ENCODE assay signal across 8 cellular contexts in the genomic region with DNA sequence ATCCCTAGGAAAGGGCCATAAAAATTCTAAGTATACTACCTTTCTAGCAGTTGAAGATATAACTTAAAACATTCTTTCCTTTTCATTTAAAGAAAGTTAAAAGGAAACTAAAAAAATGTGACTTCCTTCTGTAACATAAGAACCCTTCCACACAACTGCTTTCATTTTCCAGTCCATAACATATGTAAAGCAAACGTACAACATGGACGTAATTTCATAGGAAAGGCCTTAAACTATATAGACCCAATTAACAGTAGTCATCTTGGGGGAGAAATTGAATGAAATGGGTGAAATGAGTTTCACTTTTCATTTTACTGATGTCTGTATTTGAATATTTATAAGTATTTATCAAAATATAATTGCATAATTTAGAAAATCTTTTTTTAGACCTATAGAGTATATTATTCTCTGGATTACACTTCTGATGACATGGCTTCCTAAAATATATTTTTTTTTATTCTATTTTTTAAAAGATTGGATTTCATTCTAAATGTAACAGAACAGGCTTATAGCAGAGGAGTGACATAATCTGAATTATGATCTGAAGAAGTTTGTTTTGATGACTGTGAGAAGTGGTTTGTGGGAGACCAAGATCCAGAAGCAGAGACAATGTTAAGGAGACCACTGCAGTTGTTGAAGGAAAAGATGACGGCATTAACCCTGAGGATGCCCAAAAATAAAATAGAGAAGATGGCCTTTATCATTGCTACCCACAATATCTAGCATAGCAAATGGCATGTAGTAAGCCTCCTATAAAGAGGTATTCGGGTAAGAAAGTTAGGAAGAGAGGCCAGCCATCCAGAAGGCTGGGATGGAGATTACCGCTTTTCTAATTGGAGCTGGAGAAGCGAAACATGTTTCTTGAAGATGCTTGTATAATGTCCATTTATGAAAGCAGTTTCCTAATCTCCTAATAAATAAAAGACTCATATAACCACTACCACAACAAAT.
DNase-seq lines count a peak whose midpoint lies in the region; ATAC-seq and TF ChIP-seq lines count a peak whose summit lies in the region.

No MANE protein-coding gene starts in this region.

- no TSS peak for BruUV-seq in A673 (replicated peaks; lab: Mats Ljungman, UMichigan)

- no peaks in the 10 kb centered on the region for H3K27me3 ChIP-seq in ACC112 (ENCODE audit: insufficient read depth, low read length)
- no peaks in the 10 kb centered on the region for H3K27me3 ChIP-seq in adipocyte (replicated peaks; ENCODE audit: control insufficient read depth, insufficient read depth, low read length)
- no peaks in the 10 kb centered on the region for H3K27me3 ChIP-seq in A673 (replicated peaks; ENCODE audit: insufficient read depth, low read depth, low read length, poor library complexity)
- H3K27me3 ChIP-seq in WERI-Rb-1 (ENCODE audit: insufficient read depth, low read depth, severe bottlenecking): no peaks in the 10 kb centered on the region

- H3K36me3 ChIP-seq in ACC112 (ENCODE audit: insufficient read depth, low read length): no peaks in the 10 kb centered on the region
- H3K36me3 ChIP-seq in adipocyte (ENCODE audit: control insufficient read depth, insufficient read depth, low read length, severe bottlenecking): no peaks in the 10 kb centered on the region
- H3K36me3 ChIP-seq in A673 (ENCODE audit: insufficient read depth, low read length, poor library complexity, severe bottlenecking): no peaks in the 10 kb centered on the region
- no peaks in the 10 kb centered on the region for H3K36me3 ChIP-seq in WERI-Rb-1

- H3K79me2 ChIP-seq in ACC112 (ENCODE audit: control insufficient read depth, insufficient read depth, low read length, unreplicated experiment): no peaks in the 10 kb centered on the region

- peak overlapping the region; percentile 51 for H3K9ac ChIP-seq in adipocyte (ENCODE audit: low read length)

- peak overlapping the region; percentile 49 for H2AFZ ChIP-seq in ACC112 (ENCODE audit: low read length, unreplicated experiment)

- POLR2A ChIA-PET in A673 (lab: Charles Lee; ENCODE audit: low non-redundant PET): no interaction called here

- peak; percentile 31 for DNase-seq in adipocyte (ENCODE audit: low read depth)
- no peak for DNase-seq in A673 (ENCODE audit: low spot score)
- DNase-seq in cardiac septum (ENCODE audit: low spot score): no peak
- DNase-seq in NCI-H187 treated with DMSO at 0.1 percent for 48 hours (lab: John Stamatoyannopoulos, UW): no peak
- DNase-seq in WERI-Rb-1: no peak

- CTCF ChIA-PET in A673 (lab: Charles Lee): interaction anchor here (0.5 kb wide), 1 partner anchor 55 kb away, joined by 3 read pairs; no protein-coding TSS in a partner anchor

- ATAC-seq in GM19395 (IDR thresholded peaks at IDR 0.05; ENCODE audit: unreplicated experiment) (peak; percentile 72), HG03097 (IDR thresholded peaks at IDR 0.05; ENCODE audit: low FRiP score, unreplicated experiment) (peak; percentile 52)

- H3K9me3 ChIP-seq in adipocyte (ENCODE audit: control insufficient read depth, low read length) (no peaks in the 10 kb centered on the region), A673 (ENCODE audit: low read depth, low read length, poor library complexity, severe bottlenecking) (no peaks in the 10 kb centered on the region), WERI-Rb-1 (ENCODE audit: severe bottlenecking) (no peaks in the 10 kb centered on the region)

- intact Hi-C loops in A673 (cut with micrococcal nuclease; ENCODE audit: unreplicated experiment) (no loop called here), cardiac septum (cut with DNase I) (no loop called here)

- peaks cover 19% of the 10 kb centered on the region for H3K4me1 ChIP-seq in ACC112 (ENCODE audit: control insufficient read depth, insufficient read depth, low read length, unreplicated experiment)
- peaks cover 24% of the 10 kb centered on the region for H3K4me1 ChIP-seq in adipocyte (ENCODE audit: control insufficient read depth, insufficient read depth, low read length)
- no peaks in the 10 kb centered on the region for H3K4me1 ChIP-seq in A673 (ENCODE audit: insufficient read depth, low read length, poor library complexity, severe bottlenecking)

- TF ChIP-seq CTCF in A673 (conservative IDR thresholded peaks at IDR 0.05; ENCODE audit: low read depth, low read length) (no peak), WERI-Rb-1 (IDR thresholded peaks at IDR 0.05; ENCODE audit: low read depth, low read length) (no peak)

- peak overlapping the region; percentile 77 for H3K4me3 ChIP-seq in ACC112 (ENCODE audit: low read depth, low read length)
- H3K4me3 ChIP-seq in adipocyte (ENCODE audit: low read length): peak overlapping the region; percentile 77
- no peak overlapping the region for H3K4me3 ChIP-seq in A673 (ENCODE audit: low read depth, low read length, poor library complexity, severe bottlenecking)
- H3K4me3 ChIP-seq in WERI-Rb-1 (ENCODE audit: low read depth, low read length): no peak overlapping the region

- H3K27ac ChIP-seq in ACC112 (ENCODE audit: low read depth, low read length): peak overlapping the region; percentile 15; the same call in 1 of the 2 replicates
- no peak overlapping the region for H3K27ac ChIP-seq in A673 (ENCODE audit: low read depth, low read length, poor library complexity, severe bottlenecking)
- H3K27ac ChIP-seq in WERI-Rb-1: no peak overlapping the region

Comparison
In these comparisons a context has a peak if more than half of its experiments do, and no peak if none do; other contexts are left out.
1. H3K4me3 ChIP-seq: peak in ACC112 (single experiment) and adipocyte (single experiment); none in A673 (single experiment) and WERI-Rb-1 (single experiment).